ENCODE assay signal across 8 cellular contexts in genomic region chr11:66616379-66617147, GRCh38. TPM values are rescaled to one million over a fixed set of nuclear protein-coding genes. Genes with fewer than 3 reads are reported as not detected.
DNase-seq lines count a peak whose midpoint lies in the region; ATAC-seq, FAIRE-seq and TF ChIP-seq lines count a peak whose summit lies in the region.

Gene RBM14, plus strand, starts transcription at chr11:66616630. Its CDS starts 91 bp downstream, at chr11:66616721.

- intact Hi-C loops in esophagus muscularis mucosa (cut with DNase I), result no loop called here

- H3K27me3 Mint-ChIP-seq in activated T-cell treated with anti-CD3 and anti-CD28 coated beads, Interleukin-2, amount 50 U/mL, for 72 hours (ENCODE audit: low read depth), result no peaks in the 10 kb centered on the region

- H3K36me3 ChIP-seq in KOPT-K1 (ENCODE audit: insufficient read depth, low read length) (peaks cover 46% of the 10 kb centered on the region), esophagus muscularis mucosa (peaks cover 0 to 4% (median 1%) of the 10 kb centered on the region in 4 donors)

- peak; percentile 99 for TF ChIP-seq POLR2A in esophagus muscularis mucosa (IDR thresholded peaks at IDR 0.05; ENCODE audit: low read depth)

- peak within 1 kb of the TSS; percentile 99 to 100 for H3K4me3 Mint-ChIP-seq in activated T-cell treated with anti-CD3 and anti-CD28 coated beads, Interleukin-2, amount 50 U/mL, for 72 hours

- no peak for TF ChIP-seq CTCF in esophagus muscularis mucosa (IDR thresholded peaks at IDR 0.05)

- peak within 1 kb of the TSS; percentile 94 for H3K27ac ChIP-seq in KOPT-K1 (ENCODE audit: low read depth, low read length, poor library complexity, severe bottlenecking)
- H3K27ac ChIP-seq in esophagus muscularis mucosa (replicated peaks in 1 of 4), result peak within 1 kb of the TSS; percentile 92 to 99 (median 99)

- peak within 1 kb of the TSS; percentile 71 to 98 (median 80) for H3K4me3 ChIP-seq in esophagus muscularis mucosa

- no peak for TF ChIP-seq EP300 in esophagus muscularis mucosa (IDR thresholded peaks at IDR 0.05)

- WGBS in esophagus muscularis mucosa, result 2% methylated on average over 18 of the region's 90 CpGs

- peak within 1 kb of the TSS; percentile 98 for H3K27ac Mint-ChIP-seq in activated T-cell treated with anti-CD3 and anti-CD28 coated beads, Interleukin-2, amount 50 U/mL, for 72 hours

- peaks cover 38 to 53% (median 49%) of the 10 kb centered on the region in 4 donors for H3K4me1 ChIP-seq in esophagus muscularis mucosa

- H3K9me3 ChIP-seq in KOPT-K1 (ENCODE audit: insufficient read depth, low read length, poor library complexity, severe bottlenecking), result no peaks in the 10 kb centered on the region
- H3K9me3 ChIP-seq in esophagus muscularis mucosa, result no peaks in the 10 kb centered on the region

- peaks cover 23 to 36% of the 10 kb centered on the region in 2 donors for H3K36me3 Mint-ChIP-seq in activated T-cell treated with anti-CD3 and anti-CD28 coated beads, Interleukin-2, amount 50 U/mL, for 72 hours (ENCODE audit: insufficient read depth in 2 of 2)

- H3K27me3 ChIP-seq in esophagus muscularis mucosa, result no peaks in the 10 kb centered on the region

- peak; percentile 80 for FAIRE-seq in RCC 7860 (lab: Jason Lieb, UNC)

- peak; percentile 99 for DNase-seq in DMS79 (lab: John Stamatoyannopoulos, UW)
- DNase-seq in RCC 7860 (ENCODE audit: low spot score), result peak; percentile 96
- DNase-seq in activated T-cell treated with anti-CD3 and anti-CD28 coated beads, Interleukin-2, amount 50 U/mL, for 72 hours, result peak; percentile 98 to 99
- DNase-seq in esophagus muscularis mucosa (ENCODE audit: extremely low spot score), result peak; percentile 100
- peak; percentile 100 for DNase-seq in myocyte (ENCODE audit: low read depth)
- peak; percentile 95 to 99 for DNase-seq in stimulated activated CD8-positive, alpha-beta memory T cell treated with anti-CD3 and anti-CD28 coated beads, Interleukin-7, amount 100 ng/mL, for 48 hours (ENCODE audit: extremely low read depth in 1 of 2, low read depth in 1 of 2)

- peaks cover 46% of the 10 kb centered on the region for H3K4me1 Mint-ChIP-seq in activated T-cell treated with anti-CD3 and anti-CD28 coated beads, Interleukin-2, amount 50 U/mL, for 72 hours (ENCODE audit: low read depth)

- peak; percentile 92 for ATAC-seq in GM21786 (IDR thresholded peaks at IDR 0.05; ENCODE audit: unreplicated experiment)
- peak; percentile 93 for ATAC-seq in activated T-cell treated with anti-CD3 and anti-CD28 coated beads, Interleukin-2, amount 50 U/mL, for 72 hours (replicated peaks in 1 of 2)

- H3K9me3 Mint-ChIP-seq in activated T-cell treated with anti-CD3 and anti-CD28 coated beads, Interleukin-2, amount 50 U/mL, for 72 hours, result no peaks in the 10 kb centered on the region

RNA-seq across cellular contexts. Expression of gene RBM14, which starts in this region (rescaled TPM):
- total RNA-seq in activated T-cell treated with anti-CD3 and anti-CD28 coated beads, Interleukin-2, amount 50 U/mL, for 72 hours, result 10 to 100 TPM; 85.6 to 97.3 TPM
- total RNA-seq in esophagus muscularis mucosa (10 to 100 TPM; 30.5 to 41.7 (median 34.9) TPM), myocyte (28.6 and 35.8 TPM in 2 replicates)
- polyA plus RNA-seq in myocyte (2012), result 27.7 TPM

Comparison
In these comparisons a context has a peak if more than half of its experiments do, and no peak if none do; other contexts are left out.
1. Peak in every context shown above with its lines: DNase-seq, ATAC-seq, H3K4me3 ChIP-seq and H3K27ac ChIP-seq.